Comparison of ENCODE assay signal across 8 cellular contexts in the genomic region with DNA sequence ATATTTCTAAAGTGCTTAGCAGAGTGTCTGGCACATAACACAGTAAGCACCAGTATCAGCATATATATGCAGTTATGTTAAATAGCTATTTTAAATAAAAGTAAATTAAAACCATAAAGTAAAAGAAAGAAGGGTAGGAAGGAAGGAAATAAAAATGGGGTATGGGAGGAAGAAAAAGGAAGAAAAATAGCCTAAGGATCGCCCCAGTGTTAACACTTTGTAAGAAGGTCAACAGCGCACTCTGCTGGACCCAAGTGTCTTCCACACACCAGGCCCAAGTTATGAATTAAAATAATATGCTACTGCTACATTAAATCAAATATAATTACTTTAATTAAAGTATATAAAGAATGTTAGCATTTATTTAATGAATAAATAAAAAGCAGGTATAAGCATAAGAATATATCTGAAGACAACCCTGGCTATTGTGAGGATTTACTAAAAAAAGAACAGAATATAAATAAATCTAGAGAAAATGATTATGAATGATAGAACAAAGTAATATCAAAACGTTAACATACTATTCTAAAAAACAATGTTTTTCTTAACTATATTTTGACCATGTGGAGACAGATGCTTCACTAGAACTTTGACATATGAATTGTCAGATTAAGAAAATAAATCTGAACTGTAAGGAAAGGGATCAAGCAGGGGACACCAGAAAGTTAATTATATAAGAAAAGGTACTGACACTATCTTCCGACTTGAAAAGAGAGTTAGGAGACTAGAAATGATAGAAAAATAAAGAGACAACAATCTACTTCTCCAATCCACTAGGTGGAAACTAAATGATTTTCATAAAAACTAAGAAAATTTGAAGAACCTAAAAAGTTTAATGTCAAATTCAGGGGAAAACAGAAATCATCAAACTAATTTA. TPM values are rescaled to one million over a fixed set of nuclear protein-coding genes. Genes with fewer than 3 reads are reported as not detected.
DNase-seq lines count a peak whose midpoint lies in the region; ATAC-seq, FAIRE-seq and TF ChIP-seq lines count a peak whose summit lies in the region.

No MANE protein-coding gene starts in this region.

- H3K79me2 ChIP-seq in KMS-11 (ENCODE audit: insufficient read depth, low read depth): no peaks in the 10 kb centered on the region

- no peak overlapping the region for H2AFZ ChIP-seq in KMS-11 (ENCODE audit: low read depth)

- intact Hi-C loops in left ventricle myocardium inferior (cut with micrococcal nuclease): no loop called here

- POLR2A ChIA-PET in RWPE1 (lab: Yijun Ruan, JAX; ENCODE audit: low non-redundant PET): no interaction called here

- H3K27me3 ChIP-seq in KMS-11 (ENCODE audit: insufficient read depth, low read depth): no peaks in the 10 kb centered on the region
- H3K27me3 ChIP-seq in left ventricle myocardium inferior (ENCODE audit: low read depth): no peaks in the 10 kb centered on the region
- H3K27me3 ChIP-seq in small intestine (ENCODE audit: control insufficient read depth in 2 of 2, insufficient read depth in 2 of 2, low read length in 2 of 2): no peaks in the 10 kb centered on the region

- no peaks in the 10 kb centered on the region for H3K36me3 ChIP-seq in KMS-11 (ENCODE audit: insufficient read depth)
- H3K36me3 ChIP-seq in left ventricle myocardium inferior: no peaks in the 10 kb centered on the region
- H3K36me3 ChIP-seq in small intestine (ENCODE audit: control insufficient read depth in 2 of 2, insufficient read depth in 2 of 2, low read length in 2 of 2): no peaks in the 10 kb centered on the region

- H3K9ac ChIP-seq in KMS-11: no peak overlapping the region

- H3K27ac ChIP-seq in KMS-11: no peak overlapping the region
- H3K27ac ChIP-seq in RWPE1: no peak overlapping the region
- no peak overlapping the region for H3K27ac ChIP-seq in left ventricle myocardium inferior (replicated peaks)
- no peak overlapping the region for H3K27ac ChIP-seq in small intestine (ENCODE audit: low read depth in 1 of 2, low read length in 1 of 2)

- DNase-seq in ELF-1 (ENCODE audit: low read depth, low spot score): peak; percentile 23
- peak; percentile 37 for DNase-seq in RWPE1 (ENCODE audit: low spot score)
- peak; percentile 2 for DNase-seq in activated naive CD8-positive, alpha-beta T cell treated with anti-CD3 and anti-CD28 coated beads, Interleukin-2, amount 50 U/mL, for 16 hours (ENCODE audit: low read depth, low spot score)
- peak; percentile 19 for DNase-seq in left ventricle myocardium inferior
- peak; percentile 67 for DNase-seq in small intestine
- no peak for DNase-seq in occipital lobe (lab: John Stamatoyannopoulos, UW)

- no peak for ATAC-seq in HG02884 (IDR thresholded peaks at IDR 0.05; ENCODE audit: unreplicated experiment)

- FAIRE-seq in small intestine (lab: Jason Lieb, UNC): no peak

- WGBS in small intestine, 3 donors: 57 to 60% (median 60%) methylated on average over 4 of the region's 4 CpGs

- H4K20me1 ChIP-seq in KMS-11 (ENCODE audit: insufficient read depth): no peaks in the 10 kb centered on the region

- H3K4me3 ChIP-seq in KMS-11 (IDR thresholded peaks at IDR 0.05; ENCODE audit: insufficient read depth, low read depth, low read length): no peak overlapping the region
- no peak overlapping the region for H3K4me3 ChIP-seq in left ventricle myocardium inferior
- H3K4me3 ChIP-seq in small intestine (ENCODE audit: low read depth in 1 of 2, low read length in 2 of 2): no peak overlapping the region

- CTCF ChIA-PET in RWPE1 (lab: Yijun Ruan, JAX): interaction anchor here (0.5 to 1.4 kb wide), 11 partner anchors 8 to 1115 kb away, joined by 3 to 7 read pairs (median 3); a partner anchor contains a TSS

- H3K4me1 ChIP-seq in KMS-11 (ENCODE audit: low read depth, poor library complexity, severe bottlenecking): no peaks in the 10 kb centered on the region
- H3K4me1 ChIP-seq in left ventricle myocardium inferior: no peaks in the 10 kb centered on the region
- H3K4me1 ChIP-seq in small intestine (ENCODE audit: control insufficient read depth in 2 of 2, insufficient read depth in 1 of 2, low read depth in 1 of 2, low read length in 1 of 2): no peaks in the 10 kb centered on the region

- H3K4me2 ChIP-seq in KMS-11: no peak overlapping the region

- H3K9me3 ChIP-seq in left ventricle myocardium inferior (replicated peaks) (no peaks in the 10 kb centered on the region), small intestine (ENCODE audit: control insufficient read depth, low read depth) (no peaks in the 10 kb centered on the region)

- TF ChIP-seq CTCF in KMS-11 (conservative IDR thresholded peaks at IDR 0.05; ENCODE audit: low read depth, low read length): peak; percentile 78
- TF ChIP-seq CTCF in RWPE1 (conservative IDR thresholded peaks at IDR 0.05; ENCODE audit: low read depth): peak; percentile 86
- peak; percentile 67 for TF ChIP-seq CTCF in left ventricle myocardium inferior (IDR thresholded peaks at IDR 0.05; ENCODE audit: borderline replicate concordance)

RNA-seq across cellular contexts. Expression of a gene that starts 25.9 kb away (rescaled TPM):
- 0.22 TPM for total RNA-seq in left ventricle myocardium inferior
- polyA plus RNA-seq in small intestine: 1 to 10 TPM in 1 of 3 donors, under 1 TPM in 2; 0.27 to 1.8 (median 0.67) TPM
- 5.8 TPM for total RNA-seq in occipital lobe
